ENCODE assay signal across 12 cellular contexts in genomic region chr18:63315879-63316278, GRCh38. TPM values are rescaled to one million over a fixed set of nuclear protein-coding genes. Genes with fewer than 3 reads are reported as not detected.
DNase-seq lines count a peak whose midpoint lies in the region; ATAC-seq and TF ChIP-seq lines count a peak whose summit lies in the region.
"Had no signal": no experiment of that assay in that cellular context is flagged by ENCODE, and none has a peak within 500 bp of the region (broad histone marks: within the 10 kb centered on the region; RNA-seq: fewer than 3 reads in every experiment).

No MANE protein-coding gene starts in this region.

- CTCF ChIA-PET in T-cell (lab: Charles Lee) = interaction anchor here in 1 of 2 donors (1.4 kb wide), 1 partner anchor 184 kb away, joined by 4 read pairs; no protein-coding TSS in a partner anchor

- H3K4me1 Mint-ChIP-seq in activated T-cell treated with anti-CD3 and anti-CD28 coated beads, Interleukin-2, amount 50 U/mL, for 72 hours (ENCODE audit: low read depth) = peaks cover 43% of the 10 kb centered on the region
- H3K4me1 Mint-ChIP-seq in T-cell = peaks cover 63 to 78% (median 75%) of the 10 kb centered on the region in 3 donors

- H3K9me3 Mint-ChIP-seq in activated T-cell treated with anti-CD3 and anti-CD28 coated beads, Interleukin-2, amount 50 U/mL, for 72 hours = no peaks in the 10 kb centered on the region
- no peaks in the 10 kb centered on the region for H3K9me3 Mint-ChIP-seq in T-cell
- H3K9me3 Mint-ChIP-seq: neural progenitor cell had no signal

- no peaks in the 10 kb centered on the region for H3K9me3 ChIP-seq in esophagus squamous epithelium
- H3K9me3 ChIP-seq in tibial artery = no peaks in the 10 kb centered on the region
- no peaks in the 10 kb centered on the region for H3K9me3 ChIP-seq in GM23248 (ENCODE audit: low read depth)

- no peaks in the 10 kb centered on the region for H4K20me1 ChIP-seq in GM23248 (ENCODE audit: insufficient read depth)

- intact Hi-C loops in esophagus squamous epithelium (cut with DNase I) = no loop called here
- intact Hi-C loops in tibial artery (cut with DNase I; ENCODE audit: low total_unique reads) = no loop called here

- TF ChIP-seq POLR2A in esophagus squamous epithelium (IDR thresholded peaks at IDR 0.05) = no peak

- H3K9ac ChIP-seq in GM23248 = no peak overlapping the region
- H3K9ac ChIP-seq: neural progenitor cell had no signal

- no peaks in the 10 kb centered on the region for H3K79me2 ChIP-seq in GM23248 (ENCODE audit: insufficient read depth)

- DNase-seq in activated T-cell treated with anti-CD3 and anti-CD28 coated beads, Interleukin-2, amount 50 U/mL, for 72 hours = no peak
- DNase-seq in activated T-cell treated with anti-CD3 and anti-CD28 coated beads, Interleukin-2, amount 50 U/mL, for 48 hours = no peak
- no peak for DNase-seq in T-cell
- DNase-seq in esophagus squamous epithelium (lab: John Stamatoyannopoulos, UW) = no peak
- no peak for DNase-seq in tibial artery
- DNase-seq in GM23248 = no peak
- no peak for DNase-seq in NCI-H2107 (lab: John Stamatoyannopoulos, UW)
- no peak for DNase-seq in A172 (ENCODE audit: low spot score)
- DNase-seq: central memory CD4-positive, alpha-beta T cell; EL; kidney had no signal

- H3K36me3 Mint-ChIP-seq in activated T-cell treated with anti-CD3 and anti-CD28 coated beads, Interleukin-2, amount 50 U/mL, for 72 hours (ENCODE audit: insufficient read depth in 2 of 2) = peaks cover 30 to 43% of the 10 kb centered on the region in 2 donors
- H3K36me3 Mint-ChIP-seq in T-cell = peaks cover 26% of the 10 kb centered on the region

- H3K4me1 ChIP-seq in esophagus squamous epithelium (peaks cover 5 to 72% (median 11%) of the 10 kb centered on the region in 3 donors), tibial artery (peaks cover 0 to 73% (median 23%) of the 10 kb centered on the region in 4 donors), GM23248 (ENCODE audit: insufficient read depth) (0 out of 2 replicates have a peak, but pooled peaks cover 8% of the 10 kb centered on the region)

- H3K4me3 ChIP-seq in esophagus squamous epithelium (peak overlapping the region in 3 of 4 donors; percentile 12 to 72 (median 71)), tibial artery (peak overlapping the region; percentile 6 to 7), GM23248 (no peak overlapping the region)
- H3K4me3 ChIP-seq: neural progenitor cell had no signal

- POLR2A ChIA-PET in T-cell (lab: Charles Lee) = no interaction called here

- no peaks in the 10 kb centered on the region for H3K9me2 ChIP-seq in GM23248 (ENCODE audit: insufficient read depth)

- peak overlapping the region; percentile 96 to 99 for H3K4me3 Mint-ChIP-seq in activated T-cell treated with anti-CD3 and anti-CD28 coated beads, Interleukin-2, amount 50 U/mL, for 72 hours
- H3K4me3 Mint-ChIP-seq in T-cell = peak overlapping the region; percentile 93 to 100 (median 99)
- H3K4me3 Mint-ChIP-seq: neural progenitor cell had no signal

- H3F3A ChIP-seq in GM23248 (ENCODE audit: insufficient read depth) = peaks cover 3% of the 10 kb centered on the region; the same call in 1 of the 2 replicates

- no peak for TF ChIP-seq CTCF in esophagus squamous epithelium (IDR thresholded peaks at IDR 0.05)
- TF ChIP-seq CTCF in tibial artery (IDR thresholded peaks at IDR 0.05) = no peak

- H3K27me3 ChIP-seq in esophagus squamous epithelium (no peaks in the 10 kb centered on the region), tibial artery (no peaks in the 10 kb centered on the region), GM23248 (replicated peaks; ENCODE audit: insufficient read depth) (no peaks in the 10 kb centered on the region)

- H3K27me3 Mint-ChIP-seq in activated T-cell treated with anti-CD3 and anti-CD28 coated beads, Interleukin-2, amount 50 U/mL, for 72 hours (ENCODE audit: low read depth) = no peaks in the 10 kb centered on the region
- no peaks in the 10 kb centered on the region for H3K27me3 Mint-ChIP-seq in T-cell

- no peaks in the 10 kb centered on the region for H3K36me3 ChIP-seq in esophagus squamous epithelium
- no peaks in the 10 kb centered on the region for H3K36me3 ChIP-seq in tibial artery
- H3K36me3 ChIP-seq in GM23248 (ENCODE audit: low read depth) = no peaks in the 10 kb centered on the region
- H3K36me3 ChIP-seq: neural progenitor cell had no signal

- in situ Hi-C loops in GM23248 (cut with MboI) = no loop called here

- no peak overlapping the region for H2AFZ ChIP-seq in GM23248
- H2AFZ ChIP-seq: neural progenitor cell had no signal

- peak overlapping the region; percentile 96 for H3K27ac Mint-ChIP-seq in activated T-cell treated with anti-CD3 and anti-CD28 coated beads, Interleukin-2, amount 50 U/mL, for 72 hours
- peak overlapping the region; percentile 91 to 93 for H3K27ac Mint-ChIP-seq in T-cell
- H3K27ac Mint-ChIP-seq: neural progenitor cell had no signal

- H3K4me2 ChIP-seq in GM23248 (ENCODE audit: unreplicated experiment) = no peak overlapping the region
- H3K4me2 ChIP-seq: neural progenitor cell had no signal

- no peak for ATAC-seq in activated T-cell treated with anti-CD3 and anti-CD28 coated beads, Interleukin-2, amount 50 U/mL, for 72 hours (replicated peaks in 1 of 2)
- ATAC-seq in T-cell (replicated peaks in 1 of 4) = no peak

- peak overlapping the region in 2 of 4 donors; percentile 36 to 51 for H3K27ac ChIP-seq in esophagus squamous epithelium
- peak overlapping the region; percentile 83 to 91 for H3K27ac ChIP-seq in tibial artery
- H3K27ac ChIP-seq in GM23248 = no peak overlapping the region
- H3K27ac ChIP-seq: neural progenitor cell had no signal

RNA-seq across cellular contexts. Expression of gene BCL2, which starts 3.7 kb away (rescaled TPM):
- total RNA-seq in activated T-cell treated with anti-CD3 and anti-CD28 coated beads, Interleukin-2, amount 50 U/mL, for 72 hours = 100 to 1,000 TPM in 1 of 2 donors, 10 to 100 TPM in 1; 98.3 to 133 TPM
- 100 to 1,000 TPM; 113 to 201 (median 123) TPM for total RNA-seq in T-cell
- total RNA-seq in esophagus squamous epithelium = 10 to 100 TPM in 1 of 4 donors, 1 to 10 TPM in 3; 3.1 to 17.4 (median 4.2) TPM
- total RNA-seq in GM23248 (2014; rRNA removed; shearing (Covaris generic)) = 1.0 and 1.5 TPM in 2 replicates
- polyA plus RNA-seq in GM23248 (2016; fragmentation: Nextera tagmentation; extraction: Ambion mirVana) = 0.30 and 0.39 TPM in 2 replicates
- 2.5 and 3.7 TPM in 2 replicates for total RNA-seq in A172 (2014; rRNA removed; shearing (Covaris generic))

RNA-seq across cellular contexts. Expression of gene KDSR, which starts 51.1 kb away (rescaled TPM):
- 10 to 100 TPM; 69.6 to 81.0 TPM for total RNA-seq in activated T-cell treated with anti-CD3 and anti-CD28 coated beads, Interleukin-2, amount 50 U/mL, for 72 hours
- total RNA-seq in T-cell (10 to 100 TPM; 25.2 to 69.1 (median 56.3) TPM), esophagus squamous epithelium (10 to 100 TPM; 20.8 to 42.3 (median 23.0) TPM)
- 30.7 and 31.2 TPM in 2 replicates for total RNA-seq in GM23248 (2014; rRNA removed; shearing (Covaris generic))
- 54.7 and 55.1 TPM in 2 replicates for polyA plus RNA-seq in GM23248 (2016; fragmentation: Nextera tagmentation; extraction: Ambion mirVana)
- 24.0 and 32.9 TPM in 2 replicates for total RNA-seq in A172 (2014; rRNA removed; shearing (Covaris generic))

Comparison
In these comparisons a context has a peak if more than half of its experiments do, and no peak if none do; other contexts are left out.
1. RNA of gene BCL2, which starts 3.7 kb away (total RNA-seq): 98.3 to 133 TPM in activated T-cell treated with anti-CD3 and anti-CD28 coated beads, Interleukin-2, amount 50 U/mL, for 72 hours and 113 to 201 TPM in T-cell; 3.1 to 17.4 TPM in esophagus squamous epithelium, 2.5 to 3.7 TPM in A172 and 1.0 to 1.5 TPM in GM23248; every median in the first group is over 4 times any median in the second.